Comparison of ENCODE assay signal across 1 cellular context in genomic region chr3:186097317-186097662, GRCh38.
TF ChIP-seq lines count a peak whose summit lies in the region.

No MANE protein-coding gene starts in this region.

TF ChIP-seq in SK-N-SH, 30 proteins besides CTCF, POLR2A, EP300 and RAD21:
- TF ChIP-seq USF2 (IDR thresholded peaks at IDR 0.05; ENCODE audit: borderline replicate concordance, low read depth, low read length) (no peak), RFX5 (IDR thresholded peaks at IDR 0.05; ENCODE audit: low read length) (no peak), CHD2 (IDR thresholded peaks at IDR 0.05; ENCODE audit: low read length, partially characterized antibody) (no peak), RCOR1 (IDR thresholded peaks at IDR 0.05; ENCODE audit: low read length) (no peak), NRF1 (IDR thresholded peaks at IDR 0.05; ENCODE audit: low read depth, low read length) (no peak), IRF3 (IDR thresholded peaks at IDR 0.05; ENCODE audit: low read depth, low read length) (no peak), TAF1 (IDR thresholded peaks at IDR 0.05; ENCODE audit: borderline replicate concordance, low read depth, low read length) (no peak), JUND (IDR thresholded peaks at IDR 0.05) (no peak), FOSL2 (IDR thresholded peaks at IDR 0.05; ENCODE audit: borderline replicate concordance, low read depth) (no peak), GATA2 (CRISPR knock-in tag; IDR thresholded peaks at IDR 0.05) (no peak), TEAD4 (IDR thresholded peaks at IDR 0.05; ENCODE audit: borderline replicate concordance, insufficient read depth) (no peak), EZH2phosphoT487 (IDR thresholded peaks at IDR 0.05; ENCODE audit: borderline replicate concordance, low read depth) (no peak), SMC3 (IDR thresholded peaks at IDR 0.05; ENCODE audit: low read depth, low read length) (no peak), MXI1 (IDR thresholded peaks at IDR 0.05; ENCODE audit: low read depth, low read length) (no peak), SIN3A (IDR thresholded peaks at IDR 0.05; ENCODE audit: borderline replicate concordance, low read depth, low read length) (no peak), ELF1 (IDR thresholded peaks at IDR 0.05) (no peak), NFIC (IDR thresholded peaks at IDR 0.05; ENCODE audit: borderline replicate concordance) (no peak), YY1 (IDR thresholded peaks at IDR 0.05; ENCODE audit: low read depth) (no peak)
TF ChIP-seq in SK-N-SH: peak in this region for 0.
